In the genomic region with DNA sequence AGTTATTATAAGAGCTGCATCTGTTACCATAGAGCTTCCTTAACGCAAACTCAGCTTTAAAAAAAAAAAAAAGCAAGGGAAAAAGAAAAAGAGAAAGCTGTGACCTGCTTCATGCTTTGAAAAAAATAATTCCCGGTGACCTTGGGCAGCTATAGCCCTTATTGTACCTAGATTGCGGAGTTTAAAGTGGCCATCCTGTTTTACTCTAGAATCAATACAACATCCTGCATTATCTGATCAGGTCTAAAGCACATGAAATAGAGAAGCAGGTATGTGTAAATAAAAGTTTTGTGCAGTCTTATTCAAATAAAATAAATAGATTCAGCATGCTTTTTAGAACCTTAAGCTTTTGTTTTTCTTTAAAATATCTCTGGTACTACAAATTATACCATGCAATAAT, we compare ENCODE assay signal across 23 cellular contexts.
DNase-seq lines count a peak whose midpoint lies in the region; ATAC-seq, FAIRE-seq and TF ChIP-seq lines count a peak whose summit lies in the region.
"Had no signal": no experiment of that assay in that cellular context is flagged by ENCODE, and none has a peak within 500 bp of the region (broad histone marks: within the 10 kb centered on the region; RNA-seq: fewer than 3 reads in every experiment).

No MANE protein-coding gene starts in this region.

- peaks cover 35% of the 10 kb centered on the region for H3K4me1 Mint-ChIP-seq in chondrocyte (ENCODE audit: low read depth)

- TF ChIP-seq POLR2A in IMR-90 (IDR thresholded peaks at IDR 0.05; ENCODE audit: low read depth, low read length) (no peak), HepG2 (IDR thresholded peaks at IDR 0.05; ENCODE audit: insufficient read depth in 1 of 2, low read depth in 2 of 2, low read length in 2 of 2) (no peak)

- H2AFZ ChIP-seq in IMR-90 (replicated peaks; ENCODE audit: low read length, poor library complexity) (no peak overlapping the region), HepG2 (ENCODE audit: low read length) (no peak overlapping the region)

- H4K20me1 ChIP-seq in IMR-90 (ENCODE audit: insufficient read depth, low read length): 0 out of 2 replicates have a peak, but pooled peaks cover 2% of the 10 kb centered on the region
- no peaks in the 10 kb centered on the region for H4K20me1 ChIP-seq in HepG2 (ENCODE audit: insufficient read depth, low read length)
- H4K20me1 ChIP-seq: BLaER1 treated with 17β-estradiol and CSF1 and Interleukin-3, amounts not matched to agents 10 nM and 100 nM had no signal

- dilution Hi-C loops in IMR-90 (cut with HindIII; ENCODE audit: low sequenced_read_pairs, unreplicated experiment): no loop called here

- H3K9ac ChIP-seq in IMR-90 (ENCODE audit: low read depth, low read length) (no peak overlapping the region), HepG2 (ENCODE audit: insufficient read depth, low read depth, low read length) (no peak overlapping the region)
- H3K9ac ChIP-seq: BLaER1 treated with 17β-estradiol and CSF1 and Interleukin-3, amounts not matched to agents 10 nM and 100 nM had no signal

- no peak overlapping the region for H2AK9ac ChIP-seq in IMR-90 (replicated peaks; ENCODE audit: low read depth, low read length, poor library complexity)

- H3K27ac ChIP-seq in IMR-90 (ENCODE audit: insufficient read depth, low read length) (no peak overlapping the region), HepG2 (ENCODE audit: extremely low read length, insufficient read depth, low read length) (no peak overlapping the region), pancreas (peak overlapping the region in 1 of 4 donors; percentile 57)
- H3K27ac ChIP-seq: BLaER1 treated with 17β-estradiol and CSF1 and Interleukin-3, amounts not matched to agents 10 nM and 100 nM; C4-2B had no signal

- H3K4ac ChIP-seq in IMR-90 (ENCODE audit: low read depth, low read length): no peak overlapping the region

- TF ChIP-seq RAD21 in IMR-90 (IDR thresholded peaks at IDR 0.05; ENCODE audit: low read length) (no peak), HepG2 (CRISPR knock-in tag; IDR thresholded peaks at IDR 0.05) (no peak)

- H3K27me3 ChIP-seq in IMR-90 (ENCODE audit: control insufficient read depth, insufficient read depth, low read length) (no peaks in the 10 kb centered on the region), HepG2 (ENCODE audit: control insufficient read depth in 1 of 2, insufficient read depth in 2 of 2, low read length in 2 of 2) (no peaks in the 10 kb centered on the region), pancreas (no peaks in the 10 kb centered on the region)
- H3K27me3 ChIP-seq: BLaER1 treated with 17β-estradiol and CSF1 and Interleukin-3, amounts not matched to agents 10 nM and 100 nM had no signal

- no peaks in the 10 kb centered on the region for H3K79me2 ChIP-seq in HepG2 (ENCODE audit: insufficient read depth, low read length)

- H2BK20ac ChIP-seq in IMR-90 (ENCODE audit: low read depth, low read length): peak overlapping the region; percentile 70; the same call in 1 of the 2 replicates

- ATAC-seq in IMR-90 (ENCODE audit: low read depth): no peak
- ATAC-seq in HepG2: no peak
- peak in 3 of 4 donors; percentile 39 to 61 (median 44) for ATAC-seq in pancreas
- ATAC-seq in HG02981 (IDR thresholded peaks at IDR 0.05; ENCODE audit: unreplicated experiment): no peak
- ATAC-seq: A549; CD8-positive, alpha-beta T cell; GM12878 had no signal

- H3K4me3 ChIP-seq in IMR-90 (ENCODE audit: insufficient read depth, low read depth, low read length) (no peak overlapping the region), HepG2 (replicated peaks in 1 of 3; ENCODE audit: insufficient read depth in 1 of 3, low read depth in 2 of 3, low read length in 3 of 3) (no peak overlapping the region), pancreas (no peak overlapping the region)
- H3K4me3 ChIP-seq: A549; BLaER1 treated with 17β-estradiol and CSF1 and Interleukin-3, amounts not matched to agents 10 nM and 100 nM; GM12878 had no signal

- POLR2A ChIA-PET in IMR-90 (lab: Charles Lee; ENCODE audit: unreplicated experiment): no interaction called here
- POLR2A ChIA-PET in HepG2 (lab: Yijun Ruan, JAX): no interaction called here

- H3K36me3 ChIP-seq in IMR-90 (ENCODE audit: control insufficient read depth, insufficient read depth, low read length): 0 out of 2 replicates have a peak, but pooled peaks cover 1% of the 10 kb centered on the region
- no peaks in the 10 kb centered on the region for H3K36me3 ChIP-seq in HepG2 (replicated peaks in 1 of 2; ENCODE audit: control insufficient read depth in 1 of 2, insufficient read depth in 2 of 2, low read length in 2 of 2)
- H3K36me3 ChIP-seq in pancreas: no peaks in the 10 kb centered on the region

- H3K4me1 ChIP-seq in IMR-90 (ENCODE audit: control insufficient read depth, insufficient read depth, low read length) (peaks cover 6% of the 10 kb centered on the region), HepG2 (ENCODE audit: insufficient read depth, low read length) (peaks cover 10% of the 10 kb centered on the region), pancreas (peaks cover 21 to 37% (median 34%) of the 10 kb centered on the region in 3 donors)
- H3K4me1 ChIP-seq: BLaER1 treated with 17β-estradiol and CSF1 and Interleukin-3, amounts not matched to agents 10 nM and 100 nM had no signal

- H2BK5ac ChIP-seq in IMR-90 (ENCODE audit: low read depth, low read length, poor library complexity, severe bottlenecking): peak overlapping the region; percentile 60

- H3K27me3 Mint-ChIP-seq in chondrocyte (ENCODE audit: low read depth): no peaks in the 10 kb centered on the region
- H3K27me3 Mint-ChIP-seq: B cell; CD4-positive, alpha-beta T cell had no signal

- H3K18ac ChIP-seq in IMR-90 (ENCODE audit: low read depth, low read length): peak overlapping the region; percentile 86; the same call in 1 of the 2 replicates

- H3K56ac ChIP-seq in IMR-90 (ENCODE audit: extremely low read depth, insufficient read depth, low read length): no peak overlapping the region

- H4K5ac ChIP-seq in IMR-90 (ENCODE audit: low read depth, low read length): no peak overlapping the region; the same call in 1 of the 2 replicates

- TF ChIP-seq CTCF in IMR-90 (conservative IDR thresholded peaks at IDR 0.05; ENCODE audit: low read depth, low read length) (no peak), chondrocyte (IDR thresholded peaks at IDR 0.05) (no peak), HepG2 (CRISPR knock-in tag; IDR thresholded peaks at IDR 0.05) (no peak), pancreas (IDR thresholded peaks at IDR 0.05) (no peak)

- H3K14ac ChIP-seq in IMR-90 (replicated peaks; ENCODE audit: low read depth, low read length): 0 out of 2 replicates have a peak overlapping the region, but pooled peaks have one; percentile 17

- FAIRE-seq in HepG2 (lab: Jason Lieb, UNC): no peak
- no peak for FAIRE-seq in pancreas (lab: Jason Lieb, UNC)
- FAIRE-seq: A549, D721Med, GM12878, GM12892, GM18507 had no signal

- in situ Hi-C loops in IMR-90 (cut with MboI; ENCODE audit: low sequenced_read_pairs): no loop called here
- in situ Hi-C loops in HepG2 (cut with HindIII; ENCODE audit: extremely low pct_ligation_motif_present, low pct_unique_long_range_greater_than_20kb): no loop called here

- BruUV-seq in IMR-90 (replicated peaks; lab: Mats Ljungman, UMichigan) (no TSS peak), HepG2 (replicated peaks; lab: Mats Ljungman, UMichigan) (no TSS peak)

- H3K9me3 ChIP-seq in IMR-90 (ENCODE audit: control insufficient read depth, insufficient read depth, low read length): no peaks in the 10 kb centered on the region
- no peaks in the 10 kb centered on the region for H3K9me3 ChIP-seq in HepG2 (ENCODE audit: low read length)
- H3K9me3 ChIP-seq in pancreas: no peaks in the 10 kb centered on the region
- H3K9me3 ChIP-seq: A549; BLaER1 treated with 17β-estradiol and CSF1 and Interleukin-3, amounts not matched to agents 10 nM and 100 nM; Caco-2 had no signal

- no peak overlapping the region for H3K4me3 Mint-ChIP-seq in chondrocyte (ENCODE audit: unreplicated experiment)
- H3K4me3 Mint-ChIP-seq: B cell; CD4-positive, alpha-beta T cell; CD8-positive, alpha-beta T cell had no signal

- no peaks in the 10 kb centered on the region for H3K9me3 Mint-ChIP-seq in chondrocyte (ENCODE audit: low read depth)
- H3K9me3 Mint-ChIP-seq: CD4-positive, alpha-beta T cell; CD8-positive, alpha-beta T cell had no signal

- no peak overlapping the region for H3K23ac ChIP-seq in IMR-90 (ENCODE audit: low read depth, low read length)

- H4K91ac ChIP-seq in IMR-90 (ENCODE audit: insufficient read depth, low read depth, low read length): no peak overlapping the region

- H3K27ac Mint-ChIP-seq in chondrocyte (ENCODE audit: unreplicated experiment): peak overlapping the region; percentile 14
- H3K27ac Mint-ChIP-seq: B cell; CD4-positive, alpha-beta T cell; CD8-positive, alpha-beta T cell had no signal

- intact Hi-C loops in IMR-90 (cut with micrococcal nuclease): no loop called here
- intact Hi-C loops in HepG2 (cut with micrococcal nuclease; ENCODE audit: unreplicated experiment): no loop called here
- intact Hi-C loops in pancreas (cut with DNase I): no loop called here

- peaks cover 10 to 30% of the 10 kb centered on the region in 2 experiments; a peak in 3 of 4 replicates for H3K79me1 ChIP-seq in IMR-90 (ENCODE audit: low read depth in 1 of 2, low read length in 2 of 2)

- H3K36me3 Mint-ChIP-seq in chondrocyte (ENCODE audit: low read depth): peaks cover 7% of the 10 kb centered on the region

- TF ChIP-seq EP300 in HepG2 (IDR thresholded peaks at IDR 0.05; ENCODE audit: low read depth in 2 of 2, low read length in 2 of 2): no peak
- no peak for TF ChIP-seq EP300 in HepG2 (CRISPR knock-in tag; IDR thresholded peaks at IDR 0.05; ENCODE audit: borderline replicate concordance)

- H3K4me2 ChIP-seq in IMR-90 (ENCODE audit: low read depth, low read length) (no peak overlapping the region), HepG2 (ENCODE audit: low read depth, low read length) (no peak overlapping the region)
- H3K4me2 ChIP-seq: BLaER1 treated with 17β-estradiol and CSF1 and Interleukin-3, amounts not matched to agents 10 nM and 100 nM had no signal

- peaks cover 2% of the 10 kb centered on the region; the same call in 1 of the 2 replicates for H3K9me1 ChIP-seq in IMR-90 (ENCODE audit: insufficient read depth, low read length)

- no peak overlapping the region for H2AK5ac ChIP-seq in IMR-90 (ENCODE audit: low read depth, low read length)

- no peak overlapping the region for H4K8ac ChIP-seq in IMR-90 (ENCODE audit: low read depth in 2 of 2, low read length in 2 of 2)

- CTCF ChIA-PET in IMR-90 (lab: Yijun Ruan, JAX) (no interaction called here), HepG2 (lab: Yijun Ruan, JAX; ENCODE audit: low intra/inter-chr PET ratio, low total read pairs) (no interaction called here)

- peak overlapping the region; percentile 60; the same call in 1 of the 2 replicates for H2BK120ac ChIP-seq in IMR-90 (ENCODE audit: low read depth, low read length)

- WGBS in IMR-90 (ENCODE audit: extremely low coverage in 2 of 2, insufficient read length in 1 of 2), 2 experiments: no CpG with 5 or more reads among the region's 3 CpGs
- 88% methylated on average over 3 of the region's 3 CpGs for WGBS in HepG2 (ENCODE audit: low lambda C conversion rate)
- WGBS in pancreas, 2 donors: 27 to 29% methylated on average over 3 of the region's 3 CpGs

- DNase-seq in IMR-90 (no peak), chondrocyte (ENCODE audit: low spot score) (no peak), HepG2 (ENCODE audit: low spot score) (no peak), pancreas (no peak), NCI-H187 (lab: John Stamatoyannopoulos, UW) (no peak), cerebellar nuclear complex (lab: John Stamatoyannopoulos, UW) (no peak), 8988T (no peak)
- DNase-seq: AML-193; Caco-2; Calu3; CD4-positive, alpha-beta T cell; CD8-positive, alpha-beta T cell; DMS79 treated with DMSO at 0.1 percent for 48 hours; GF-D8 had no signal

- no peak overlapping the region; the same call in 2 of the 3 replicates for H2BK15ac ChIP-seq in IMR-90 (ENCODE audit: low read depth, low read length)

Comparison
In these comparisons a context has a peak if more than half of its experiments do, and no peak if none do; other contexts are left out.
1. ATAC-seq: peak in pancreas (3 of 4); none in IMR-90 (single experiment), HepG2 (single experiment) and HG02981 (single experiment).